8 cellular contexts compared by ENCODE assay signal in genomic region chr17:42772945-42773289, GRCh38. TPM values are rescaled to one million over a fixed set of nuclear protein-coding genes. Genes with fewer than 3 reads are reported as not detected.
DNase-seq lines count a peak whose midpoint lies in the region; ATAC-seq and TF ChIP-seq lines count a peak whose summit lies in the region.

No MANE protein-coding gene starts in this region.

- H3K4me1 Mint-ChIP-seq in activated T-cell treated with anti-CD3 and anti-CD28 coated beads, Interleukin-2, amount 50 U/mL, for 4 hours (ENCODE audit: low read depth), result peaks cover 21% of the 10 kb centered on the region

- H3K36me3 ChIP-seq in liver (ENCODE audit: control insufficient read depth in 4 of 4, insufficient read depth in 3 of 4, low read depth in 1 of 4, low read length in 3 of 4) (peaks cover 0 to 23% (median 11%) of the 10 kb centered on the region in 4 donors), tibial nerve (peaks cover 3 to 35% (median 23%) of the 10 kb centered on the region in 3 donors)

- peak overlapping the region in 1 of 2 donors; percentile 91 for H3K9ac ChIP-seq in liver (ENCODE audit: low read depth in 1 of 2, low read length in 2 of 2)

- H3K9me3 ChIP-seq in liver (ENCODE audit: control insufficient read depth in 4 of 4, low read length in 3 of 4), result no peaks in the 10 kb centered on the region
- H3K9me3 ChIP-seq in tibial nerve, result no peaks in the 10 kb centered on the region

- no peaks in the 10 kb centered on the region for H3K27me3 ChIP-seq in liver (ENCODE audit: control insufficient read depth in 4 of 4, insufficient read depth in 4 of 4, low read length in 3 of 4)
- no peaks in the 10 kb centered on the region for H3K27me3 ChIP-seq in tibial nerve

- peak overlapping the region; percentile 73 to 95 (median 94) for H3K4me3 ChIP-seq in liver (ENCODE audit: low read depth in 1 of 3, low read length in 3 of 3)
- H3K4me3 ChIP-seq in tibial nerve, result peak overlapping the region; percentile 69 to 78 (median 76)

- WGBS in liver, result 6% methylated on average over 3 of the region's 3 CpGs
- WGBS in tibial nerve, 2 donors, result 3 to 6% methylated on average over 3 of the region's 3 CpGs

- ATAC-seq in activated T-cell treated with anti-CD3 and anti-CD28 coated beads, Interleukin-2, amount 50 U/mL, for 4 hours, result peak; percentile 4 to 20
- no peak for ATAC-seq in HG03280 (IDR thresholded peaks at IDR 0.05; ENCODE audit: unreplicated experiment)
- no peak for ATAC-seq in GM21529 (IDR thresholded peaks at IDR 0.05; ENCODE audit: unreplicated experiment)

- TF ChIP-seq RAD21 in liver (IDR thresholded peaks at IDR 0.05), result no peak

- peaks cover 2% of the 10 kb centered on the region for H3K27me3 Mint-ChIP-seq in activated T-cell treated with anti-CD3 and anti-CD28 coated beads, Interleukin-2, amount 50 U/mL, for 4 hours (ENCODE audit: low read depth)

- peaks cover 0 to 14% (median 10%) of the 10 kb centered on the region in 4 donors for H3K4me1 ChIP-seq in liver (ENCODE audit: control insufficient read depth in 4 of 4, insufficient read depth in 4 of 4, low read length in 3 of 4)
- peaks cover 0 to 15% (median 8%) of the 10 kb centered on the region in 4 donors for H3K4me1 ChIP-seq in tibial nerve

- TF ChIP-seq CTCF in liver (IDR thresholded peaks at IDR 0.05; ENCODE audit: low read depth, low read length, missing input control) (no peak), tibial nerve (IDR thresholded peaks at IDR 0.05) (no peak)

- DNase-seq in activated T-cell treated with anti-CD3 and anti-CD28 coated beads, Interleukin-2, amount 50 U/mL, for 4 hours, result no peak
- no peak for DNase-seq in activated T-cell treated with anti-CD3 and anti-CD28 coated beads for 4 hours
- no peak for DNase-seq in tibial nerve (ENCODE audit: low spot score in 2 of 2)
- no peak for DNase-seq in hypothalamus (lab: John Stamatoyannopoulos, UW)

- H3K27ac ChIP-seq in angular gyrus (ENCODE audit: low read depth, low read length), result peak overlapping the region; percentile 66
- H3K27ac ChIP-seq in liver (ENCODE audit: low read depth in 1 of 2, low read length in 2 of 2), result peak overlapping the region; percentile 65 to 75
- peak overlapping the region; percentile 53 to 88 (median 80) for H3K27ac ChIP-seq in tibial nerve

- no peak for TF ChIP-seq EP300 in tibial nerve (IDR thresholded peaks at IDR 0.05)

- H3K36me3 Mint-ChIP-seq in activated T-cell treated with anti-CD3 and anti-CD28 coated beads, Interleukin-2, amount 50 U/mL, for 4 hours (ENCODE audit: insufficient read depth), result peaks cover 14% of the 10 kb centered on the region

- TF ChIP-seq POLR2A in tibial nerve (IDR thresholded peaks at IDR 0.05), result no peak

- no peaks in the 10 kb centered on the region for H3K9me3 Mint-ChIP-seq in activated T-cell treated with anti-CD3 and anti-CD28 coated beads, Interleukin-2, amount 50 U/mL, for 4 hours

- peak overlapping the region; percentile 100 for H3K4me3 Mint-ChIP-seq in activated T-cell treated with anti-CD3 and anti-CD28 coated beads, Interleukin-2, amount 50 U/mL, for 4 hours

TF ChIP-seq in liver, 16 proteins besides CTCF, POLR2A, EP300 and RAD21:
- peak; percentile 71 for TF ChIP-seq NR2F2 (IDR thresholded peaks at IDR 0.05)
- TF ChIP-seq TAF1 (conservative IDR thresholded peaks at IDR 0.05), result peak; percentile 21
- TF ChIP-seq ZBTB33 (IDR thresholded peaks at IDR 0.05), result no peak
TF ChIP-seq in liver: peak in this region for 2.

RNA-seq across cellular contexts. Expression of gene VPS25, which starts 0.3 kb away (rescaled TPM):
- 100 to 1,000 TPM in 1 of 3 donors, 10 to 100 TPM in 2; 92.6 to 106 (median 98.7) TPM for total RNA-seq in activated T-cell treated with anti-CD3 and anti-CD28 coated beads, Interleukin-2, amount 50 U/mL, for 4 hours
- 10 to 100 TPM; 40.9 to 43.0 TPM for total RNA-seq in liver
- 10 to 100 TPM; 58.9 to 65.7 TPM for polyA plus RNA-seq in liver
- 10 to 100 TPM; 24.5 to 44.7 (median 38.2) TPM for total RNA-seq in tibial nerve

RNA-seq across cellular contexts. Expression of gene WNK4, which starts 7.5 kb away (rescaled TPM):
- under 1 TPM; 0.16 to 0.46 (median 0.38) TPM for total RNA-seq in activated T-cell treated with anti-CD3 and anti-CD28 coated beads, Interleukin-2, amount 50 U/mL, for 4 hours
- total RNA-seq in liver, result 1 to 10 TPM in 1 of 2 donors, under 1 TPM in 1; 0.33 to 7.5 TPM
- under 1 TPM; 0.40 to 0.60 TPM for polyA plus RNA-seq in liver
- total RNA-seq in tibial nerve, result 10 to 100 TPM in 2 of 4 donors, 1 to 10 TPM in 2; 3.6 to 15.6 (median 9.1) TPM

RNA-seq across cellular contexts. Expression of gene RAMP2, which starts 11.9 kb away (rescaled TPM):
- not detected for total RNA-seq in activated T-cell treated with anti-CD3 and anti-CD28 coated beads, Interleukin-2, amount 50 U/mL, for 4 hours
- 1 to 10 TPM in 1 of 2 donors, under 1 TPM in 1; 0.92 to 2.9 TPM for total RNA-seq in liver
- 10 to 100 TPM in 1 of 2 donors, 1 to 10 TPM in 1; 7.3 to 17.2 TPM for polyA plus RNA-seq in liver
- 100 to 1,000 TPM in 1 of 4 donors, 10 to 100 TPM in 3; 32.6 to 113 (median 51.4) TPM for total RNA-seq in tibial nerve

RNA-seq across cellular contexts. Expression of gene COA3, which starts 25.6 kb away (rescaled TPM):
- total RNA-seq in activated T-cell treated with anti-CD3 and anti-CD28 coated beads, Interleukin-2, amount 50 U/mL, for 4 hours, result 10 to 100 TPM; 52.2 to 56.2 (median 55.1) TPM
- total RNA-seq in liver (10 to 100 TPM; 62.3 to 74.1 TPM), tibial nerve (10 to 100 TPM; 58.2 to 91.7 (median 62.6) TPM)
- polyA plus RNA-seq in liver, result 100 to 1,000 TPM; 132 to 294 TPM

RNA-seq across cellular contexts. Expression of gene CNTD1, which starts 25.7 kb away (rescaled TPM):
- total RNA-seq in activated T-cell treated with anti-CD3 and anti-CD28 coated beads, Interleukin-2, amount 50 U/mL, for 4 hours, result not detected
- total RNA-seq in liver (under 1 TPM in 1 of 2 donors, not detected in 1; 0.93 TPM), tibial nerve (under 1 TPM in 1 of 4 donors, not detected in 3; 0.22 TPM)
- polyA plus RNA-seq in liver, result under 1 TPM; 0.28 to 0.89 TPM

Comparison
In these comparisons a context has a peak if more than half of its experiments do, and no peak if none do; other contexts are left out.
1. ATAC-seq: peak in activated T-cell treated with anti-CD3 and anti-CD28 coated beads, Interleukin-2, amount 50 U/mL, for 4 hours (2 of 2); none in HG03280 (single experiment) and GM21529 (single experiment).
2. RNA of gene RAMP2, which starts 11.9 kb away (total RNA-seq): 32.6 to 113 TPM in tibial nerve; 0.92 to 2.9 TPM in liver and not detected in activated T-cell treated with anti-CD3 and anti-CD28 coated beads, Interleukin-2, amount 50 U/mL, for 4 hours; every median in the first group is over 4 times any median in the second.
3. Peak in every context shown above with its lines, with median percentiles within 50 percentile points of each other: H3K27ac ChIP-seq.